4 cellular contexts compared by ENCODE assay signal in the genomic region with DNA sequence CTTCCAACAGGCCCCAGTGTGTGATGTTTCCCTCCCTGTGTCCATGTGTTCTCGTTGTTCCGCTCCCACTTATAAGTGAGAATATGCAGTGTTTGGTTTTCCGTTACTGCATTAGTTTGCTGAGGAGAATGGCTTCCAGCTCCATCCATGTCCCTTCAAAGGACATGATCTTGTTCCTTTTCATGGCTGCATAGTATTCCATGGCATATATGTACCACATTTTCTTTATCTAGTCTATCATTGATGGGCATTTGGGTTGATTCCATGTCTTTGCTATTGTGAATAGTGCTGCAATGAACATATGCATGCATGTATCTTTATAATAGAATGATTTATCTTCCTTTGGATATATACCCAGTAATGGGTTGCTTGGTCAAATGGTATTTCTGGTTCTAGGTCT.
TF ChIP-seq lines count a peak whose summit lies in the region.

No MANE protein-coding gene starts in this region.

TF ChIP-seq in HEK293, 187 proteins besides CTCF, POLR2A, EP300 and RAD21:
- peak; percentile 54 for TF ChIP-seq ZNF146 (tag by site-specific recombination; IDR thresholded peaks at IDR 0.05)

TF ChIP-seq in SK-N-SH treated with all-trans-retinoic acid at 6 μM for 48 hours, 23 proteins besides CTCF, POLR2A, EP300 and RAD21:
- peak; percentile 57; the same call in 1 of the 2 replicates for TF ChIP-seq ZNF8 (CRISPR knock-in tag; IDR thresholded peaks at IDR 0.05)

TF ChIP-seq in K562, 482 proteins besides CTCF, POLR2A, EP300 and RAD21:
- TF ChIP-seq ZNF146 (CRISPR knock-in tag; IDR thresholded peaks at IDR 0.05; ENCODE audit: unreplicated experiment) = peak; percentile 66

TF ChIP-seq in H1, 55 proteins besides CTCF, POLR2A, EP300 and RAD21:
- TF ChIP-seq KDM1A (IDR thresholded peaks at IDR 0.05; ENCODE audit: borderline replicate concordance, low read length) = 0 out of 2 replicates have a peak, but pooled peaks have one; percentile 17
